In the genomic region with DNA sequence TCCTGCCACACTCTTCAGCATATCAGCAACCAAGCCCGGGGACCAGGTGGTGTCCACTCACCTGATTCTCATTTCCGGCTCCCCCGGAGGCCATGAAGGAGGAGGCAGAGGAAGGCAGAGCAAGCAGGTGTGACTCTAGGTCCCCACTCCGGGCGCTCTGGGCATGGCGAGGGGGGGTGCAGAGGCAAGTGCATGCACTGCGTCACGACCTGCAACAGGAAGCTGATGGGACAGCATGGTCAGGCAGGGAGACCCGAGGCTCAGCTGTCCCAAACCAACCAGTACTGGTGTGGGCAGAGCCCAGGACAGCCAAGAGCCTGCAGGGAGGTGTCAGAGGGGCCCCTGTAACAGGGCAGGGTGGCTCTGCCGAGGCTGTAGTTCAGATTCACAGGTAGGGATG, we compare ENCODE assay signal across 20 cellular contexts. TPM values are rescaled to one million over a fixed set of nuclear protein-coding genes. Genes with fewer than 3 reads are reported as not detected.
"Had no signal": no experiment of that assay in that cellular context is flagged by ENCODE, and none has a peak within 500 bp of the region (broad histone marks: within the 10 kb centered on the region; RNA-seq: fewer than 3 reads in every experiment).

No MANE protein-coding gene starts in this region.

- H3K27me3 ChIP-seq: body of pancreas, pancreas, tibial nerve had no signal

- H3K9me3 Mint-ChIP-seq: central memory CD8-positive, alpha-beta T cell; dendritic cell treated with granulocyte-macrophage colony-stimulating factor and Interleukin-4, amounts not matched to agents 40 ng/mL and 50 ng/mL, for 4 days; neural crest cell; stimulated activated memory B cell treated with anti-CD40 and anti-IgM and Interleukin-4, amounts not matched to agents 10 μg/mL and 1 μg/mL and 100 μg/mL, for 72 hours; T-helper 1 cell treated with Interleukin-12 subunit alpha and Interleukin-12 subunit beta and Interleukin-4 antibody, amounts not matched to agents 30 μg/mL and 1 μg/mL, for 36 hours; WTC11 had no signal

- H3K4me3 Mint-ChIP-seq: activated CD8-positive, alpha-beta T cell treated with anti-CD3 and anti-CD28 coated beads, Interleukin-2, amount 10 ng/mL, durations not matched to agents 7 days and 5 days; central memory CD8-positive, alpha-beta T cell; dendritic cell treated with granulocyte-macrophage colony-stimulating factor and Interleukin-4, amounts not matched to agents 40 ng/mL and 50 ng/mL, for 4 days; stimulated activated memory B cell treated with anti-CD40 and anti-IgM and Interleukin-4, amounts not matched to agents 10 μg/mL and 1 μg/mL and 100 μg/mL, for 72 hours; T-helper 1 cell treated with Interleukin-12 subunit alpha and Interleukin-12 subunit beta and Interleukin-4 antibody, amounts not matched to agents 30 μg/mL and 1 μg/mL, for 36 hours; WTC11 had no signal

- H3K36me3 ChIP-seq: pancreas had no signal

- H3K4me1 ChIP-seq: pancreas had no signal

- H3K27me3 Mint-ChIP-seq: central memory CD8-positive, alpha-beta T cell; stimulated activated memory B cell treated with anti-CD40 and anti-IgM and Interleukin-4, amounts not matched to agents 10 μg/mL and 1 μg/mL and 100 μg/mL, for 72 hours had no signal

- DNase-seq: activated CD4-positive, alpha-beta T cell treated with anti-CD3 and anti-CD28 coated beads for 48 hours; activated CD8-positive, alpha-beta memory T cell treated with anti-CD3 and anti-CD28 coated beads, Interleukin-2, amount 50 U/mL, for 48 hours; activated CD8-positive, alpha-beta T cell treated with anti-CD3 and anti-CD28 coated beads, Interleukin-2, amount 10 ng/mL, durations not matched to agents 7 days and 5 days; activated naive CD4-positive, alpha-beta T cell treated with Interleukin-2 at 50 U/mL for 16 hours; body of pancreas; erythroblast; hypothalamus; left cardiac atrium; mammary epithelial cell; retina; stimulated activated CD4-positive, alpha-beta T cell treated with anti-CD3 and anti-CD28 coated beads, Interleukin-1b, Interleukin-23, amount 100 ng/mL, for 48 hours had no signal

- H3K4me3 ChIP-seq: body of pancreas, pancreas, SK-N-MC, tibial nerve had no signal

- H3K27ac ChIP-seq: body of pancreas, pancreas, SK-N-MC, tibial nerve had no signal

- H3K9me3 ChIP-seq: body of pancreas, pancreas, tibial nerve had no signal

- H3K36me3 Mint-ChIP-seq: stimulated activated memory B cell treated with anti-CD40 and anti-IgM and Interleukin-4, amounts not matched to agents 10 μg/mL and 1 μg/mL and 100 μg/mL, for 72 hours; WTC11 had no signal

- ATAC-seq: activated CD8-positive, alpha-beta T cell treated with anti-CD3 and anti-CD28 coated beads, Interleukin-2, amount 10 ng/mL, durations not matched to agents 7 days and 5 days; body of pancreas; left cardiac atrium; pancreas; stimulated activated memory B cell treated with anti-CD40 and anti-IgM and Interleukin-4, amounts not matched to agents 10 μg/mL and 1 μg/mL and 100 μg/mL, for 72 hours; WTC11 had no signal

- H3K27ac Mint-ChIP-seq: activated CD8-positive, alpha-beta T cell treated with anti-CD3 and anti-CD28 coated beads, Interleukin-2, amount 10 ng/mL, durations not matched to agents 7 days and 5 days; stimulated activated memory B cell treated with anti-CD40 and anti-IgM and Interleukin-4, amounts not matched to agents 10 μg/mL and 1 μg/mL and 100 μg/mL, for 72 hours; T-helper 1 cell treated with Interleukin-12 subunit alpha and Interleukin-12 subunit beta and Interleukin-4 antibody, amounts not matched to agents 30 μg/mL and 1 μg/mL, for 36 hours; WTC11 had no signal

RNA-seq across cellular contexts. Expression of a gene that starts 48.6 kb away (rescaled TPM):
- total RNA-seq: activated CD8-positive, alpha-beta T cell treated with anti-CD3 and anti-CD28 coated beads, Interleukin-2, amount 10 ng/mL, durations not matched to agents 7 days and 5 days had no signal
